In the genomic region with DNA sequence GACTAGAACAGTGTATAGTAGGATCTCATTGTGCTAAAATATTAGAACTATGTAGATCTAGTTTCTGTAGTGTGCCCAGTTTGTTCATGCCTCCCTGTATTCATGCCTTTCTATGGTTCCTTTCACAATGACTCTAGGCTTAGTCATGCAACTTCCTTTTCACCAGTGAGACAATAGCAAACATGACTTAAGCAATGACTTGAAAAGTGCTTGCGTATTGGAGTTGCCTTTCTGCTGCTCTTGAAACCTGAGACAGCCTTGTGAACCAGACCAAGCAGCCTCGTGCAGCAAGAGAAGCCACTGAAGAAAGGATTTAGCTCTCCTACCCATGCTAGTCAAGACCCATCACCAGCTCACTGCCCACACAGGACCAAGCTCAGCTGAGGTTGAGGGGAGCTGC, we compare ENCODE assay signal across 11 cellular contexts.
DNase-seq lines count a peak whose midpoint lies in the region; ATAC-seq, FAIRE-seq and TF ChIP-seq lines count a peak whose summit lies in the region.
"Had no signal": no experiment of that assay in that cellular context is flagged by ENCODE, and none has a peak within 500 bp of the region (broad histone marks: within the 10 kb centered on the region; RNA-seq: fewer than 3 reads in every experiment).

No MANE protein-coding gene starts in this region.

- ATAC-seq in A549 (peak; percentile 91 to 97), GM21367 (IDR thresholded peaks at IDR 0.05; ENCODE audit: unreplicated experiment) (peak; percentile 88), HG03045 (IDR thresholded peaks at IDR 0.05; ENCODE audit: unreplicated experiment) (no peak)

- 3% methylated on average over 2 of the region's 2 CpGs for WGBS in A549 (ENCODE audit: missing lambda C conversion rate)

- DNase-seq in A549 (ENCODE audit: low read depth in 1 of 2, low spot score in 1 of 2) (peak; percentile 29 to 73), HTR-8/SVneo (ENCODE audit: insufficient read length, low spot score) (peak; percentile 84), dermis blood vessel endothelial cell (peak; percentile 0)
- no peak for DNase-seq in stimulated activated CD4-positive, alpha-beta T cell treated with anti-CD3 and anti-CD28 coated beads, Interleukin-2, amount 100 ng/mL, for 48 hours
- DNase-seq in activated naive CD4-positive, alpha-beta T cell (lab: John Stamatoyannopoulos, UW) = no peak
- DNase-seq in stimulated activated naive CD4-positive, alpha-beta T cell (lab: John Stamatoyannopoulos, UW) = no peak
- DNase-seq: CD4-positive, CD25-positive, alpha-beta regulatory T cell; NCI-H510A treated with DMSO at 0.1 percent for 48 hours had no signal

- 0 out of 3 replicates have a peak, but pooled peaks cover 7% of the 10 kb centered on the region for H3K4me1 ChIP-seq in A549

- no peak for FAIRE-seq in A549 (lab: Jason Lieb, UNC)
- FAIRE-seq in HTR-8/SVneo (lab: Jason Lieb, UNC) = peak; percentile 95
- FAIRE-seq: colon had no signal

- peak overlapping the region; percentile 34; the same call in 1 of the 3 replicates for H3K4me2 ChIP-seq in A549

- H3K9me3 ChIP-seq in A549 = peaks cover 14% of the 10 kb centered on the region; the same call in 1 of the 3 replicates

- H3K27ac ChIP-seq in A549 = peak overlapping the region; percentile 43 to 73; a peak in 3 of 6 replicates

- no peak for TF ChIP-seq RAD21 in A549 (conservative IDR thresholded peaks at IDR 0.05 in 1 of 2, IDR thresholded peaks at IDR 0.05 in 1 of 2)

- no peak for TF ChIP-seq POLR2A in A549 (IDR thresholded peaks at IDR 0.05; ENCODE audit: low read length)

- no peak for TF ChIP-seq EP300 in A549 (IDR thresholded peaks at IDR 0.05)

- TF ChIP-seq CTCF in A549 (IDR thresholded peaks at IDR 0.05) = no peak

- H3K4me3 ChIP-seq in A549 = no peak overlapping the region

- POLR2A ChIA-PET in A549 (lab: Yijun Ruan, JAX) = no interaction called here

- CTCF ChIA-PET in A549 (lab: Yijun Ruan, JAX) = interaction anchor here (0.6 kb wide), 1 partner anchor 946 kb away, joined by 3 read pairs; no protein-coding TSS in a partner anchor

TF ChIP-seq in A549, 52 proteins besides CTCF, POLR2A, EP300 and RAD21:
- TF ChIP-seq JUNB (IDR thresholded peaks at IDR 0.05) = peak; percentile 60
- no peak for TF ChIP-seq FOSL2 (IDR thresholded peaks at IDR 0.05)
- TF ChIP-seq FOSL2 (CRISPR knock-in tag; IDR thresholded peaks at IDR 0.05) = peak; percentile 80
- TF ChIP-seq, protein P1, sequence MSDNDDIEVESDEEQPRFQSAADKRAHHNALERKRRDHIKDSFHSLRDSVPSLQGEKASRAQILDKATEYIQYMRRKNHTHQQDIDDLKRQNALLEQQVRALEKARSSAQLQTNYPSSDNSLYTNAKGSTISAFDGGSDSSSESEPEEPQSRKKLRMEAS (IDR thresholded peaks at IDR 0.05) = peak; percentile 70
- TF ChIP-seq, protein P2, sequence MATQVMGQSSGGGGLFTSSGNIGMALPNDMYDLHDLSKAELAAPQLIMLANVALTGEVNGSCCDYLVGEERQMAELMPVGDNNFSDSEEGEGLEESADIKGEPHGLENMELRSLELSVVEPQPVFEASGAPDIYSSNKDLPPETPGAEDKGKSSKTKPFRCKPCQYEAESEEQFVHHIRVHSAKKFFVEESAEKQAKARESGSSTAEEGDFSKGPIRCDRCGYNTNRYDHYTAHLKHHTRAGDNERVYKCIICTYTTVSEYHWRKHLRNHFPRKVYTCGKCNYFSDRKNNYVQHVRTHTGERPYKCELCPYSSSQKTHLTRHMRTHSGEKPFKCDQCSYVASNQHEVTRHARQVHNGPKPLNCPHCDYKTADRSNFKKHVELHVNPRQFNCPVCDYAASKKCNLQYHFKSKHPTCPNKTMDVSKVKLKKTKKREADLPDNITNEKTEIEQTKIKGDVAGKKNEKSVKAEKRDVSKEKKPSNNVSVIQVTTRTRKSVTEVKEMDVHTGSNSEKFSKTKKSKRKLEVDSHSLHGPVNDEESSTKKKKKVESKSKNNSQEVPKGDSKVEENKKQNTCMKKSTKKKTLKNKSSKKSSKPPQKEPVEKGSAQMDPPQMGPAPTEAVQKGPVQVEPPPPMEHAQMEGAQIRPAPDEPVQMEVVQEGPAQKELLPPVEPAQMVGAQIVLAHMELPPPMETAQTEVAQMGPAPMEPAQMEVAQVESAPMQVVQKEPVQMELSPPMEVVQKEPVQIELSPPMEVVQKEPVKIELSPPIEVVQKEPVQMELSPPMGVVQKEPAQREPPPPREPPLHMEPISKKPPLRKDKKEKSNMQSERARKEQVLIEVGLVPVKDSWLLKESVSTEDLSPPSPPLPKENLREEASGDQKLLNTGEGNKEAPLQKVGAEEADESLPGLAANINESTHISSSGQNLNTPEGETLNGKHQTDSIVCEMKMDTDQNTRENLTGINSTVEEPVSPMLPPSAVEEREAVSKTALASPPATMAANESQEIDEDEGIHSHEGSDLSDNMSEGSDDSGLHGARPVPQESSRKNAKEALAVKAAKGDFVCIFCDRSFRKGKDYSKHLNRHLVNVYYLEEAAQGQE (IDR thresholded peaks at IDR 0.05) = no peak
- TF ChIP-seq CEBPB (IDR thresholded peaks at IDR 0.05) = peak; percentile 44 to 87; a peak in 2 of 4 replicates
- peak; percentile 10; the same call in 1 of the 2 replicates for TF ChIP-seq HES2 (IDR thresholded peaks at IDR 0.05)
- no peak for TF ChIP-seq MYC (IDR thresholded peaks at IDR 0.05; ENCODE audit: borderline replicate concordance, low read length)
TF ChIP-seq in A549: peak in this region for 5.

Comparison
In these comparisons a context has a peak if more than half of its experiments do, and no peak if none do; other contexts are left out.
1. DNase-seq: peak in A549 (2 of 2), HTR-8/SVneo (single experiment) and dermis blood vessel endothelial cell (single experiment); none in stimulated activated CD4-positive, alpha-beta T cell treated with anti-CD3 and anti-CD28 coated beads, Interleukin-2, amount 100 ng/mL, for 48 hours (0 of 2), activated naive CD4-positive, alpha-beta T cell (0 of 4) and stimulated activated naive CD4-positive, alpha-beta T cell (0 of 6).